ENCODE assay signal across 9 cellular contexts in genomic region chr1:158149577-158150269, GRCh38. TPM values are rescaled to one million over a fixed set of nuclear protein-coding genes. Genes with fewer than 3 reads are reported as not detected.
A peak's percentile ranks its signal among the peaks of the same experiment; 100 is the strongest.
DNase-seq lines count a peak whose midpoint lies in the region; ATAC-seq and FAIRE-seq lines count a peak whose summit lies in the region.
"Had no signal": no experiment of that assay in that cellular context is flagged by ENCODE, and none has a peak within 500 bp of the region (broad histone marks: within the 10 kb centered on the region; RNA-seq: fewer than 3 reads in every experiment).

No MANE protein-coding gene starts in this region.

- H3K27ac Mint-ChIP-seq in CD8-positive, alpha-beta memory T cell = peak overlapping the region; percentile 80 to 98 (median 94)
- H3K27ac Mint-ChIP-seq in immature natural killer cell = peak overlapping the region; percentile 62 to 93 (median 90)

- no peak for FAIRE-seq in small intestine (lab: Jason Lieb, UNC)

- WGBS in small intestine, 3 donors = 10 to 13% (median 11%) methylated on average over 31 of the region's 31 CpGs

- no peaks in the 10 kb centered on the region for H3K9me3 ChIP-seq in CD8-positive, alpha-beta memory T cell (ENCODE audit: low read length)
- H3K9me3 ChIP-seq in small intestine (ENCODE audit: control insufficient read depth, low read depth) = no peaks in the 10 kb centered on the region

- peaks cover 0 to 4% (median 0%) of the 10 kb centered on the region in 3 donors for H3K36me3 Mint-ChIP-seq in CD8-positive, alpha-beta memory T cell
- no peaks in the 10 kb centered on the region for H3K36me3 Mint-ChIP-seq in immature natural killer cell

- peak overlapping the region; percentile 93 to 99 (median 97) for H3K4me3 Mint-ChIP-seq in CD8-positive, alpha-beta memory T cell
- H3K4me3 Mint-ChIP-seq in immature natural killer cell = peak overlapping the region; percentile 91 to 96 (median 95)

- peaks cover 31 to 38% (median 34%) of the 10 kb centered on the region in 3 donors for H3K4me1 Mint-ChIP-seq in CD8-positive, alpha-beta memory T cell
- peaks cover 23 to 40% of the 10 kb centered on the region in 2 donors for H3K4me1 Mint-ChIP-seq in immature natural killer cell

- peaks cover 3 to 9% of the 10 kb centered on the region in 2 donors for H3K27me3 Mint-ChIP-seq in CD8-positive, alpha-beta memory T cell
- peaks cover 7 to 16% (median 8%) of the 10 kb centered on the region in 3 donors for H3K27me3 Mint-ChIP-seq in immature natural killer cell (ENCODE audit: low read depth in 3 of 3)

- H3K9me3 Mint-ChIP-seq in CD8-positive, alpha-beta memory T cell = no peaks in the 10 kb centered on the region
- no peaks in the 10 kb centered on the region for H3K9me3 Mint-ChIP-seq in immature natural killer cell

- peak overlapping the region; percentile 88 for H3K4me3 ChIP-seq in CD8-positive, alpha-beta memory T cell (ENCODE audit: low read length)
- H3K4me3 ChIP-seq in small intestine (ENCODE audit: low read depth in 1 of 2, low read length in 2 of 2) = peak overlapping the region in 1 of 2 donors; percentile 40

- no peaks in the 10 kb centered on the region for H3K27me3 ChIP-seq in CD8-positive, alpha-beta memory T cell (ENCODE audit: insufficient read depth, low read length, poor library complexity, severe bottlenecking)
- H3K27me3 ChIP-seq in small intestine (ENCODE audit: control insufficient read depth in 2 of 2, insufficient read depth in 2 of 2, low read length in 2 of 2) = no peaks in the 10 kb centered on the region

- peaks cover 15% of the 10 kb centered on the region for H3K4me1 ChIP-seq in CD8-positive, alpha-beta memory T cell (ENCODE audit: insufficient read depth, low read length)
- H3K4me1 ChIP-seq in small intestine (ENCODE audit: control insufficient read depth in 2 of 2, insufficient read depth in 1 of 2, low read depth in 1 of 2, low read length in 1 of 2) = no peaks in the 10 kb centered on the region

- CTCF ChIA-PET in CD8-positive, alpha-beta memory T cell (lab: Charles Lee) = interaction anchor here (1.4 kb wide), 1 partner anchor 11 kb away, joined by 3 read pairs; no protein-coding TSS in a partner anchor

- peak overlapping the region; percentile 25 for H3K27ac ChIP-seq in CD8-positive, alpha-beta memory T cell (ENCODE audit: low read depth, low read length)
- peak overlapping the region in 1 of 2 donors; percentile 81 for H3K27ac ChIP-seq in small intestine (ENCODE audit: low read depth in 1 of 2, low read length in 1 of 2)

- ATAC-seq in activated CD4-positive, CD25-positive, alpha-beta regulatory T cell treated with anti-CD3 and anti-CD28 coated beads, Interleukin-2, amount 50 U/mL, for 24 hours = peak; percentile 84 to 93

- no peaks in the 10 kb centered on the region for H3K36me3 ChIP-seq in CD8-positive, alpha-beta memory T cell (ENCODE audit: insufficient read depth, low read length)
- no peaks in the 10 kb centered on the region for H3K36me3 ChIP-seq in small intestine (ENCODE audit: control insufficient read depth in 2 of 2, insufficient read depth in 2 of 2, low read length in 2 of 2)

- peak; percentile 35 to 71 (median 57) for DNase-seq in CD8-positive, alpha-beta memory T cell
- peak; percentile 97 for DNase-seq in HCEC 1CT
- peak; percentile 92 for DNase-seq in NCI-H2227 (lab: John Stamatoyannopoulos, UW; ENCODE audit: unreplicated experiment)
- peak; percentile 50 for DNase-seq in central memory CD4-positive, alpha-beta T cell
- peak; percentile 66 to 69 (median 68) for DNase-seq in immature natural killer cell
- peak; percentile 84 for DNase-seq in small intestine
- no peak for DNase-seq in HT-29 (ENCODE audit: low spot score)

- POLR2A ChIA-PET in CD8-positive, alpha-beta memory T cell (lab: Charles Lee) = no interaction called here

RNA-seq across cellular contexts. Expression of gene CD1D, which starts 31.0 kb away (rescaled TPM):
- total RNA-seq in CD8-positive, alpha-beta memory T cell = not detected
- not detected for polyA plus RNA-seq in CD8-positive, alpha-beta memory T cell
- polyA plus RNA-seq in immature natural killer cell = 1 to 10 TPM in 2 of 3 donors, not detected in 1; 2.9 to 8.7 TPM
- polyA plus RNA-seq in small intestine = 10 to 100 TPM in 1 of 3 donors, 1 to 10 TPM in 2; 5.9 to 15.0 (median 9.5) TPM
- total RNA-seq in HT-29 (2014; rRNA removed; shearing (Covaris generic)) = not detected in 2 replicates
- total RNA-seq: T-helper 1 cell treated with Interleukin-12 subunit alpha and Interleukin-12 subunit beta and Interleukin-4 antibody, amounts not matched to agents 30 ng/mL and 1 ng/mL, for 36 hours had no signal
